ENCODE assay signal across 8 cellular contexts in the genomic region with DNA sequence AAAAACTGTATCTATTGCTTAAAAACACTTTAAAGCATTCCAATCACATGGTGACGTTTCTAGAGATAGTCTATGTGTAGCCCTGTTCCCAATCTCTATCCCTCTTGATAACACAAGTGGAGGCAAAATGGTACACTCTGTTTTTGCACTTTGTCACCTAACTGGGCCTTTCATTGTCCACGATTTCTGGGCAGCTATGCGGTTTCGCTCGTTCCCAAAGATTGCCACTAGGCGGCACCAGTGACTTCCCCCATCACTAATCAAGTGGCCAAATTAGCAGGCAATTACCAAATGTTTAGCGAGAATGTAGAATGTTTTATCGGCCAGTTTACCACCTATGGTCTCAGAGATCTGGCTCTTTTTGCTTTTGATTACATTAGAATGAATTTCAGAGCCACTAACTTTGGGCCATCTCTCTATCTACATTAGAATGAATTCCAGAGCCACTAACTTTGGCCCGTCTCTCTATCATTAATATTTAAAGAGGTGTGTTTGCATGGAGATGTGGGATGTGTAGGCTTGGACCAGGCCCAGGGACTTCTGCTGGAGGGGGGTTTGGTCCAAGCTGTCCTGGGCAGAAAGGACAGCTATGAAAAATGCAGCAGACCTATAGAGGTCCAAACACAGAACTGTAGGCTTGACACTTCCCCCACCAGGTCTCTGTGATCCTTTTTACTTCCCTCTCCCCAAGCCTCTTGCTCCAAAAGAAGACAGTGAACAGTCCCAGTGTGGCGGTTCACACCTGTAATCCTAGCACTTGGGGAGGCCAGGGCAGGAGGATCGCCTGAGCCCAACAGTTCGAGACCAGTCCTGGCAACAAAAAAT.
DNase-seq lines count a peak whose midpoint lies in the region; ATAC-seq and TF ChIP-seq lines count a peak whose summit lies in the region.

No MANE protein-coding gene starts in this region.

- H3K36me3 Mint-ChIP-seq in naive thymus-derived CD8-positive, alpha-beta T cell: no peaks in the 10 kb centered on the region
- H3K36me3 Mint-ChIP-seq in stimulated activated naive B cell treated with anti-CD40 and anti-IgM and Interleukin-4, amounts not matched to agents 10 μg/mL and 1 μg/mL and 100 μg/mL, for 72 hours: no peaks in the 10 kb centered on the region

- TF ChIP-seq CTCF in GM12872 (IDR thresholded peaks at IDR 0.05; ENCODE audit: insufficient read depth, low read depth, low read length) (peak; percentile 90), HFF-Myc (IDR thresholded peaks at IDR 0.05; ENCODE audit: low read depth, low read length, missing control alignments) (peak; percentile 93), epithelial cell of proximal tubule (conservative IDR thresholded peaks at IDR 0.05; ENCODE audit: low read depth, low read length) (peak; percentile 98)

- H3K4me1 Mint-ChIP-seq in naive thymus-derived CD8-positive, alpha-beta T cell: peaks cover 3 to 7% (median 5%) of the 10 kb centered on the region in 4 donors
- peaks cover 4 to 13% of the 10 kb centered on the region in 2 donors for H3K4me1 Mint-ChIP-seq in stimulated activated naive B cell treated with anti-CD40 and anti-IgM and Interleukin-4, amounts not matched to agents 10 μg/mL and 1 μg/mL and 100 μg/mL, for 72 hours

- ATAC-seq in naive thymus-derived CD8-positive, alpha-beta T cell: peak; percentile 66 to 79
- ATAC-seq in stimulated activated naive B cell treated with anti-CD40 and anti-IgM and Interleukin-4, amounts not matched to agents 10 μg/mL and 1 μg/mL and 100 μg/mL, for 72 hours (replicated peaks): peak; percentile 82 to 84
- ATAC-seq in HG02610 (IDR thresholded peaks at IDR 0.05; ENCODE audit: unreplicated experiment): no peak

- H3K4me3 ChIP-seq in HFF-Myc (replicated peaks; ENCODE audit: low read depth, low read length) (no peak overlapping the region), epithelial cell of proximal tubule (ENCODE audit: low read depth, low read length) (no peak overlapping the region)

- H3K27me3 Mint-ChIP-seq in naive thymus-derived CD8-positive, alpha-beta T cell: no peaks in the 10 kb centered on the region
- H3K27me3 Mint-ChIP-seq in stimulated activated naive B cell treated with anti-CD40 and anti-IgM and Interleukin-4, amounts not matched to agents 10 μg/mL and 1 μg/mL and 100 μg/mL, for 72 hours: no peaks in the 10 kb centered on the region

- peak; percentile 29 for DNase-seq in HFF-Myc (ENCODE audit: extremely low read depth, low read depth)
- DNase-seq in NCI-H774 (lab: John Stamatoyannopoulos, UW): peak; percentile 45
- peak; percentile 18 for DNase-seq in activated CD8-positive, alpha-beta memory T cell treated with anti-CD3 and anti-CD28 coated beads, Interleukin-2, amount 50 U/mL, for 1 hour (ENCODE audit: extremely low read depth)
- DNase-seq in epithelial cell of proximal tubule (ENCODE audit: low read depth): no peak
- DNase-seq in naive thymus-derived CD8-positive, alpha-beta T cell: peak; percentile 32 to 72 (median 58)
- peak; percentile 59 for DNase-seq in stimulated activated naive B cell treated with anti-CD40 and anti-IgM and Interleukin-4, amounts not matched to agents 10 μg/mL and 1 μg/mL and 100 μg/mL, for 72 hours

- no peaks in the 10 kb centered on the region for H3K9me3 Mint-ChIP-seq in naive thymus-derived CD8-positive, alpha-beta T cell
- no peaks in the 10 kb centered on the region for H3K9me3 Mint-ChIP-seq in stimulated activated naive B cell treated with anti-CD40 and anti-IgM and Interleukin-4, amounts not matched to agents 10 μg/mL and 1 μg/mL and 100 μg/mL, for 72 hours

- H3K4me3 Mint-ChIP-seq in naive thymus-derived CD8-positive, alpha-beta T cell: no peak overlapping the region
- peak overlapping the region in 1 of 2 donors; percentile 37 for H3K4me3 Mint-ChIP-seq in stimulated activated naive B cell treated with anti-CD40 and anti-IgM and Interleukin-4, amounts not matched to agents 10 μg/mL and 1 μg/mL and 100 μg/mL, for 72 hours

- peak overlapping the region in 1 of 10 donors; percentile 28 for H3K27ac Mint-ChIP-seq in naive thymus-derived CD8-positive, alpha-beta T cell
- H3K27ac Mint-ChIP-seq in stimulated activated naive B cell treated with anti-CD40 and anti-IgM and Interleukin-4, amounts not matched to agents 10 μg/mL and 1 μg/mL and 100 μg/mL, for 72 hours: no peak overlapping the region

- POLR2A ChIA-PET in naive thymus-derived CD8-positive, alpha-beta T cell (lab: Charles Lee): interaction anchor here (0.7 to 2.4 kb wide), 5 partner anchors 54 to 122 kb away, joined by 3 to 8 read pairs (median 5); no protein-coding TSS in a partner anchor
